22 cellular contexts compared by ENCODE assay signal in the genomic region with DNA sequence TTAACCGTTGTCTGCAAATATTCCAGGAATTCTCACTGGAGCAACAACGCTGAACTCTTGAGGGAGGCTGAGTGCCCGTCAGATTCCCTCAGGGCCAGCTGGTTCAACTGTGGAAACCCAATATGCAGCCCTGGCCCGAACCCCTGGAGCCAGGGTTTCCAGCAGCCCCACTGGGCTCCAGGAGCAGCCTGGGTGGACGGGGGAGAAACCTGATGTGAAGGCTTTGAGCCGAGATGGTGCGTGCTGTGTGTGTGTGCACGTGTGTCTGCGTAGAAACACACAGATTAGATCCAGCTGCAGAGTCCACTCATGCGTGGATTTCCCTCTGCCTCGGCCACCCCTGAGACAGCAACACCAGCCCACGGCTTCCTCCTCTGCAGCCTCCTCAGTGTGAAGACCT. TPM values are rescaled to one million over a fixed set of nuclear protein-coding genes. Genes with fewer than 3 reads are reported as not detected.
A peak's percentile ranks its signal among the peaks of the same experiment; 100 is the strongest.
DNase-seq lines count a peak whose midpoint lies in the region; ATAC-seq and TF ChIP-seq lines count a peak whose summit lies in the region.
"Had no signal": no experiment of that assay in that cellular context is flagged by ENCODE, and none has a peak within 500 bp of the region (broad histone marks: within the 10 kb centered on the region; RNA-seq: fewer than 3 reads in every experiment).

No MANE protein-coding gene starts in this region.

- no peaks in the 10 kb centered on the region for H3K4me1 Mint-ChIP-seq in chondrocyte (ENCODE audit: low read depth)
- H3K4me1 Mint-ChIP-seq: activated CD4-positive, alpha-beta T cell treated with anti-CD3 and anti-CD28 coated beads, Interleukin-2, amount 10 ng/mL, durations not matched to agents 7 days and 5 days; brain had no signal

- H3K27me3 ChIP-seq in trophoblast cell (ENCODE audit: insufficient read depth, low read length) (no peaks in the 10 kb centered on the region), aorta (ENCODE audit: control insufficient read depth in 1 of 2, insufficient read depth in 2 of 2, low read length in 1 of 2) (no peaks in the 10 kb centered on the region)
- H3K27me3 ChIP-seq: heart left ventricle, right atrium auricular region had no signal

- no peak for TF ChIP-seq CTCF in chondrocyte (IDR thresholded peaks at IDR 0.05)

- H3K4me3 Mint-ChIP-seq in chondrocyte (ENCODE audit: unreplicated experiment), result no peak overlapping the region
- H3K4me3 Mint-ChIP-seq: activated CD4-positive, alpha-beta T cell treated with anti-CD3 and anti-CD28 coated beads, Interleukin-2, amount 10 ng/mL, durations not matched to agents 7 days and 5 days; brain; natural killer cell; type B pancreatic cell had no signal

- intact Hi-C loops in aorta (cut with DNase I), result no loop called here

- no peak overlapping the region for H2BK120ac ChIP-seq in trophoblast cell (ENCODE audit: insufficient read depth, low read length, poor library complexity)

- no peak overlapping the region for H3K4me2 ChIP-seq in trophoblast cell (ENCODE audit: low read length)

- no peaks in the 10 kb centered on the region for H3K79me1 ChIP-seq in trophoblast cell (ENCODE audit: low read length)

- H3K27me3 Mint-ChIP-seq in chondrocyte (ENCODE audit: low read depth), result no peaks in the 10 kb centered on the region
- H3K27me3 Mint-ChIP-seq: activated CD4-positive, alpha-beta T cell treated with anti-CD3 and anti-CD28 coated beads, Interleukin-2, amount 10 ng/mL, durations not matched to agents 7 days and 5 days; type B pancreatic cell had no signal

- H2BK5ac ChIP-seq in trophoblast cell (ENCODE audit: low read depth, low read length, poor library complexity), result no peak overlapping the region

- H3K9me3 ChIP-seq in trophoblast cell (ENCODE audit: insufficient read depth, low read depth, low read length) (peaks cover 5% of the 10 kb centered on the region), aorta (ENCODE audit: control insufficient read depth, low read length) (no peaks in the 10 kb centered on the region)
- H3K9me3 ChIP-seq: heart left ventricle, right atrium auricular region had no signal

- H3K27ac Mint-ChIP-seq in chondrocyte (ENCODE audit: unreplicated experiment), result no peak overlapping the region
- H3K27ac Mint-ChIP-seq: activated CD4-positive, alpha-beta T cell treated with anti-CD3 and anti-CD28 coated beads, Interleukin-2, amount 10 ng/mL, durations not matched to agents 7 days and 5 days; natural killer cell; type B pancreatic cell had no signal

- no peak overlapping the region for H3K4me3 ChIP-seq in trophoblast cell (ENCODE audit: low read depth, low read length)
- no peak overlapping the region for H3K4me3 ChIP-seq in aorta (ENCODE audit: low read length in 2 of 2)
- H3K4me3 ChIP-seq: heart left ventricle, right atrium auricular region had no signal

- no peak overlapping the region for H2AK5ac ChIP-seq in trophoblast cell (ENCODE audit: low read length)

- no peak overlapping the region for H2AFZ ChIP-seq in trophoblast cell (ENCODE audit: insufficient read depth, low read length, poor library complexity)

- H3K79me2 ChIP-seq in trophoblast cell (ENCODE audit: control insufficient read depth, insufficient read depth, low read length, poor library complexity), result no peaks in the 10 kb centered on the region

- H3K4me1 ChIP-seq in trophoblast cell (ENCODE audit: control insufficient read depth in 1 of 2, insufficient read depth in 2 of 2, low read length in 2 of 2) (no peaks in the 10 kb centered on the region), aorta (ENCODE audit: control insufficient read depth in 1 of 2, insufficient read depth in 2 of 2, low read length in 2 of 2) (no peaks in the 10 kb centered on the region)
- H3K4me1 ChIP-seq: heart left ventricle, right atrium auricular region had no signal

- peak overlapping the region; percentile 77 for H4K12ac ChIP-seq in trophoblast cell (ENCODE audit: low read depth, low read length)

- no peaks in the 10 kb centered on the region for H3K9me3 Mint-ChIP-seq in chondrocyte (ENCODE audit: low read depth)
- H3K9me3 Mint-ChIP-seq: activated CD4-positive, alpha-beta T cell treated with anti-CD3 and anti-CD28 coated beads, Interleukin-2, amount 10 ng/mL, durations not matched to agents 7 days and 5 days; natural killer cell; type B pancreatic cell had no signal

- peaks cover 8% of the 10 kb centered on the region for H3K36me3 Mint-ChIP-seq in chondrocyte (ENCODE audit: low read depth)

- no peak overlapping the region for H3K9ac ChIP-seq in trophoblast cell (ENCODE audit: low read length)

- H3K23ac ChIP-seq in trophoblast cell (ENCODE audit: low read length), result no peak overlapping the region

- H3K14ac ChIP-seq in trophoblast cell (ENCODE audit: low read length), result no peak overlapping the region

- no peak overlapping the region for H4K8ac ChIP-seq in trophoblast cell (ENCODE audit: low read depth, low read length)

- H3K36me3 ChIP-seq in trophoblast cell (ENCODE audit: control insufficient read depth in 1 of 2, insufficient read depth in 2 of 2, low read length in 2 of 2) (peaks cover 33 to 52% of the 10 kb centered on the region in 2 experiments), aorta (ENCODE audit: control insufficient read depth in 1 of 2, insufficient read depth in 2 of 2, low read length in 1 of 2) (peaks cover 3 to 8% of the 10 kb centered on the region in 2 donors)

- H2BK12ac ChIP-seq in trophoblast cell (ENCODE audit: low read length), result no peak overlapping the region

- H4K91ac ChIP-seq in trophoblast cell (ENCODE audit: low read depth, low read length), result no peak overlapping the region

- H3K27ac ChIP-seq in trophoblast cell (ENCODE audit: low read depth, low read length), result no peak overlapping the region
- no peak overlapping the region for H3K27ac ChIP-seq in aorta (ENCODE audit: low read depth in 1 of 2, low read length in 2 of 2)
- H3K27ac ChIP-seq: heart left ventricle, right atrium auricular region had no signal

- peak; percentile 58 for DNase-seq in activated effector memory CD4-positive, alpha-beta T cell treated with anti-CD3 and anti-CD28 coated beads, Interleukin-2, amount 50 U/mL, for 16 hours
- DNase-seq in activated effector memory CD4-positive, alpha-beta T cell treated with Interleukin-2 at 50 U/mL for 16 hours, result no peak
- peak; percentile 59 for DNase-seq in chondrocyte (ENCODE audit: low spot score)
- DNase-seq in trophoblast cell, result peak in 1 of 2 donors; percentile 9
- peak; percentile 15 to 44 for DNase-seq in aorta
- no peak for DNase-seq in activated gamma-delta T cell treated with Interleukin-2 at 50 U/mL for 16 hours
- DNase-seq in effector CD4-positive, alpha-beta T cell, result no peak
- no peak for DNase-seq in NCI-H748 treated with DMSO at 0.1 percent for 48 hours (lab: John Stamatoyannopoulos, UW)
- DNase-seq: activated CD4-positive, alpha-beta T cell treated with anti-CD3 and anti-CD28 coated beads, Interleukin-2, amount 10 ng/mL, durations not matched to agents 7 days and 5 days; C1 segment of cervical spinal cord; effector CD8-positive, alpha-beta T cell; HCEC 1CT; natural killer cell; NCI-H1436 treated with DMSO at 0.1 percent for 48 hours; NCI-H510A; stimulated activated CD4-positive, alpha-beta T cell treated with anti-CD3 and anti-CD28 coated beads, Interleukin-4, amount 100 ng/mL, for 4 hours; stimulated activated naive CD8-positive, alpha-beta T cell treated with anti-CD3 and anti-CD28 coated beads, Interleukin-15, Interleukin-2, amounts not matched to agents 100 U/mL and 50 U/mL, for 24 hours had no signal

- no peak overlapping the region for H3K4ac ChIP-seq in trophoblast cell (ENCODE audit: low read depth, low read length)

- WGBS in trophoblast cell (ENCODE audit: extremely low coverage, insufficient coverage, insufficient read length), result no CpG with 5 or more reads among the region's 12 CpGs
- WGBS in aorta, 2 donors, result 69 to 75% methylated on average over 12 of the region's 12 CpGs

- no peak overlapping the region for H3K18ac ChIP-seq in trophoblast cell (ENCODE audit: low read length)

- no peak for ATAC-seq in aorta (ENCODE audit: low FRiP score)
- ATAC-seq: left cardiac atrium; natural killer cell; stimulated activated naive CD8-positive, alpha-beta T cell treated with anti-CD3 and anti-CD28 coated beads, Interleukin-15, Interleukin-2, amounts not matched to agents 100 U/mL and 50 U/mL, for 24 hours had no signal

RNA-seq across cellular contexts. Expression of gene SLC25A6, which starts 19.4 kb away (rescaled TPM):
- total RNA-seq in chondrocyte (270 to 332 TPM (median 327 TPM) in 3 replicates), aorta (100 to 1,000 TPM; 207 to 212 TPM)
- polyA plus RNA-seq in trophoblast cell (2013), result 444 and 461 TPM in 2 replicates
- polyA plus RNA-seq in aorta, result 100 to 1,000 TPM; 316 to 348 TPM

RNA-seq across cellular contexts. Expression of gene ASMTL, which starts 41.4 kb away (rescaled TPM):
- total RNA-seq in chondrocyte, result 19.6 to 29.0 TPM (median 20.2 TPM) in 3 replicates
- 25.0 and 26.2 TPM in 2 replicates for polyA plus RNA-seq in trophoblast cell (2013)
- total RNA-seq in aorta, result 10 to 100 TPM; 31.3 to 32.3 TPM
- 10 to 100 TPM; 26.7 to 56.1 TPM for polyA plus RNA-seq in aorta

Comparison
In these comparisons a context has a peak if more than half of its experiments do, and no peak if none do; other contexts are left out.
1. DNase-seq: peak in activated effector memory CD4-positive, alpha-beta T cell treated with anti-CD3 and anti-CD28 coated beads, Interleukin-2, amount 50 U/mL, for 16 hours (single experiment), chondrocyte (single experiment) and aorta (2 of 2); none in activated effector memory CD4-positive, alpha-beta T cell treated with Interleukin-2 at 50 U/mL for 16 hours (single experiment), activated gamma-delta T cell treated with Interleukin-2 at 50 U/mL for 16 hours (single experiment), effector CD4-positive, alpha-beta T cell (single experiment) and NCI-H748 treated with DMSO at 0.1 percent for 48 hours (single experiment).